Comparison of ENCODE assay signal across 23 cellular contexts in the genomic region with DNA sequence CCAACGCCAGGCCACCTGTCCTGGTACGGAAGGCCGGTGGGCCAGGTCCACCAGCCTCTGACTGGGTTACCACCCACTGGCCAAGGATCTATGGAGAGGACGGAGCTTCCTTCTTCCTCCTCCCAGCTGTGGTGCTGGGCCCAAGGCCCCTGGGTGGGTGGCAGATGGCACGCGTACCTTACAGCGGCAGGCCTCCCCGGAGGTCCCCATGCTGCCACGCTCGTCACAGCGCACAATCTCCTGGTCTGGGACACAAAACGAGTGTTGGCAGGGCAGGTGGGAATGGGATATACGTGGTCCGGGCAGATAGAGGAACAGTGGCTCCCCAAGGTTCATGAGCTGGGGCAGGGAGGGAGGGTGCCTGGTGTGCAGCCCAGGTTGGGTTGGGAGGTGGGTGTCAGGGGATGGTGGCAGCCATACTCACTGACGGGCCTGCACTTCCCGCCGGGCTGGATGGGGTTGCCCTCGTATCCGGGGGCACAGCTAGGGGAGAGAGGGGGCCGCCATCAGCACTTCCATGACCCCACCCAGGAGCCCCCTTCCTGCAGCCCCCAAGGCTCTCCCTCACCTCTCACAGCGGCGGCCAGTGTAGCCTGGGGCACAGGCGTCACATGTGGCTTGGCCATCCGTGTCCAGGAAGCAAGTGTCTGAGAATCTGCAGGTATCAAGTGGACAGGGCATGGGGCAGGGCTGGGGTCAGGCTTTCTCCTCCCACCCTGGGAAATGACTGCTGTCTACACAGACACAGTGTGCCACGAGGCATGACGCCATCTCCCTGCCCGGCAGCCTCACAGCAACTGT. TPM values are rescaled to one million over a fixed set of nuclear protein-coding genes. Genes with fewer than 3 reads are reported as not detected.
DNase-seq lines count a peak whose midpoint lies in the region; ATAC-seq, FAIRE-seq and TF ChIP-seq lines count a peak whose summit lies in the region.
"Had no signal": no experiment of that assay in that cellular context is flagged by ENCODE, and none has a peak within 500 bp of the region (broad histone marks: within the 10 kb centered on the region; RNA-seq: fewer than 3 reads in every experiment).

No MANE protein-coding gene starts in this region.

- H4K20me1 ChIP-seq in K562 (replicated peaks; ENCODE audit: control insufficient read depth, insufficient read depth, low read length) (no peaks in the 10 kb centered on the region), GM23248 (ENCODE audit: insufficient read depth) (no peaks in the 10 kb centered on the region)
- H4K20me1 ChIP-seq: BLaER1 had no signal

- H3K4me1 ChIP-seq in K562 (replicated peaks in 1 of 2; ENCODE audit: control insufficient read depth in 2 of 2, insufficient read depth in 2 of 2, low read length in 2 of 2), result peaks cover 0 to 29% of the 10 kb centered on the region in 2 experiments; a peak in 2 of 5 replicates
- H3K4me1 ChIP-seq in gastroesophageal sphincter, result peaks cover 0 to 21% (median 0%) of the 10 kb centered on the region in 3 donors
- peaks cover 0 to 2% of the 10 kb centered on the region in 2 donors for H3K4me1 ChIP-seq in neuronal stem cell (ENCODE audit: control insufficient read depth in 2 of 2, insufficient read depth in 1 of 2, low read depth in 1 of 2, low read length in 2 of 2)
- no peaks in the 10 kb centered on the region for H3K4me1 ChIP-seq in effector memory CD4-positive, alpha-beta T cell (ENCODE audit: control insufficient read depth, insufficient read depth, low read length, poor library complexity, severe bottlenecking)
- no peaks in the 10 kb centered on the region for H3K4me1 ChIP-seq in GM23248 (ENCODE audit: insufficient read depth)
- H3K4me1 ChIP-seq: BE2C, BLaER1 had no signal

- H2BK12ac ChIP-seq in neuronal stem cell (ENCODE audit: low read length), result no peak overlapping the region

- H3K9me1 ChIP-seq in K562 (ENCODE audit: control insufficient read depth, insufficient read depth, low read length), result no peaks in the 10 kb centered on the region

- H4K8ac ChIP-seq in neuronal stem cell (ENCODE audit: low read depth, low read length), result no peak overlapping the region

- H2AFZ ChIP-seq in K562 (ENCODE audit: low read depth, low read length), result no peak overlapping the region
- H2AFZ ChIP-seq in neuronal stem cell (ENCODE audit: low read length), result no peak overlapping the region
- H2AFZ ChIP-seq in GM23248, result no peak overlapping the region

- H3K9me3 Mint-ChIP-seq in endothelial cell (ENCODE audit: unreplicated experiment), result no peaks in the 10 kb centered on the region
- H3K9me3 Mint-ChIP-seq: CD14-positive monocyte; CD4-positive, alpha-beta memory T cell; CD4-positive, CD25-positive, alpha-beta regulatory T cell; CD8-positive, alpha-beta memory T cell had no signal

- in situ Hi-C loops in K562 (cut with MboI) (no loop called here), GM23248 (cut with MboI) (no loop called here)

- H3K4me3 Mint-ChIP-seq in endothelial cell (ENCODE audit: unreplicated experiment), result peak overlapping the region; percentile 25
- H3K4me3 Mint-ChIP-seq: CD14-positive monocyte; CD4-positive, alpha-beta memory T cell; CD4-positive, CD25-positive, alpha-beta regulatory T cell; CD8-positive, alpha-beta memory T cell had no signal

- H3K27me3 Mint-ChIP-seq in endothelial cell (ENCODE audit: unreplicated experiment), result peaks cover 13% of the 10 kb centered on the region
- H3K27me3 Mint-ChIP-seq: CD4-positive, alpha-beta memory T cell; CD4-positive, CD25-positive, alpha-beta regulatory T cell had no signal

- no TSS peak for BruUV-seq in K562 (replicated peaks; lab: Mats Ljungman, UMichigan)

- peak overlapping the region; percentile 11 for H3K18ac ChIP-seq in neuronal stem cell (ENCODE audit: low read length)

- H3K23ac ChIP-seq in neuronal stem cell (ENCODE audit: low read depth, low read length, poor library complexity), result peak overlapping the region; percentile 43

- H2BK120ac ChIP-seq in neuronal stem cell (ENCODE audit: low read depth, low read length), result no peak overlapping the region

- no peaks in the 10 kb centered on the region for H3K4me1 Mint-ChIP-seq in endothelial cell (ENCODE audit: unreplicated experiment)
- H3K4me1 Mint-ChIP-seq: CD4-positive, alpha-beta memory T cell; CD4-positive, CD25-positive, alpha-beta regulatory T cell; CD8-positive, alpha-beta memory T cell had no signal

- H2AK5ac ChIP-seq in neuronal stem cell (ENCODE audit: low read depth, low read length), result no peak overlapping the region

- FAIRE-seq in K562 (lab: Jason Lieb, UNC), result no peak
- no peak for FAIRE-seq in GM12892 (lab: Jason Lieb, UNC)
- FAIRE-seq: A204.1, G401.6 had no signal

- no peaks in the 10 kb centered on the region for H3K9me2 ChIP-seq in GM23248 (ENCODE audit: insufficient read depth)

- POLR2A ChIA-PET in K562 (lab: Yijun Ruan, JAX), result no interaction called here

- TF ChIP-seq RAD21 in K562 (CRISPR knock-in tag; conservative IDR thresholded peaks at IDR 0.05 in 1 of 2, IDR thresholded peaks at IDR 0.05 in 1 of 2), result no peak

- no peaks in the 10 kb centered on the region for H3K79me2 ChIP-seq in K562 (ENCODE audit: control insufficient read depth, insufficient read depth, low read length)
- peaks cover 15% of the 10 kb centered on the region; the same call in 1 of the 2 replicates for H3K79me2 ChIP-seq in GM23248 (ENCODE audit: insufficient read depth)

- CTCF ChIA-PET in K562 (lab: Yijun Ruan, JAX; ENCODE audit: low intra/inter-chr PET ratio), result no interaction called here

- no peaks in the 10 kb centered on the region for H3K27me3 ChIP-seq in K562 (ENCODE audit: control insufficient read depth in 2 of 2, insufficient read depth in 2 of 2, low read length in 2 of 2)
- no peaks in the 10 kb centered on the region for H3K27me3 ChIP-seq in gastroesophageal sphincter
- H3K27me3 ChIP-seq in neuronal stem cell (ENCODE audit: control insufficient read depth in 3 of 3, insufficient read depth in 3 of 3, low read depth in 1 of 3, low read length in 3 of 3), result no peaks in the 10 kb centered on the region
- no peaks in the 10 kb centered on the region for H3K27me3 ChIP-seq in effector memory CD4-positive, alpha-beta T cell (replicated peaks; ENCODE audit: control insufficient read depth, insufficient read depth, low read length, poor library complexity, severe bottlenecking)
- no peaks in the 10 kb centered on the region for H3K27me3 ChIP-seq in GM23248 (replicated peaks; ENCODE audit: insufficient read depth)
- H3K27me3 ChIP-seq: BE2C, BLaER1 had no signal

- H3K9me3 ChIP-seq in K562 (replicated peaks; ENCODE audit: control insufficient read depth, insufficient read depth, low read depth, low read length), result no peaks in the 10 kb centered on the region
- H3K9me3 ChIP-seq in gastroesophageal sphincter, result no peaks in the 10 kb centered on the region
- H3K9me3 ChIP-seq in neuronal stem cell (replicated peaks in 1 of 2; ENCODE audit: control insufficient read depth in 2 of 2, insufficient read depth in 1 of 2, low read depth in 1 of 2, low read length in 2 of 2), result no peaks in the 10 kb centered on the region
- H3K9me3 ChIP-seq in effector memory CD4-positive, alpha-beta T cell (ENCODE audit: control insufficient read depth, low read length), result no peaks in the 10 kb centered on the region
- H3K9me3 ChIP-seq in GM23248 (ENCODE audit: low read depth), result no peaks in the 10 kb centered on the region
- H3K9me3 ChIP-seq: BE2C, BLaER1 had no signal

- peaks cover 9% of the 10 kb centered on the region for H3K79me1 ChIP-seq in neuronal stem cell (ENCODE audit: low read depth, low read length)

- no peak for TF ChIP-seq CTCF in K562 (IDR thresholded peaks at IDR 0.05 in 2 of 3, conservative IDR thresholded peaks at IDR 0.05 in 1 of 3; ENCODE audit: insufficient read depth in 2 of 3, low read depth in 1 of 3, low read length in 3 of 3)
- no peak for TF ChIP-seq CTCF in endothelial cell (IDR thresholded peaks at IDR 0.05; ENCODE audit: unreplicated experiment)
- TF ChIP-seq CTCF in gastroesophageal sphincter (IDR thresholded peaks at IDR 0.05), result no peak

- no peak overlapping the region for H3K4me3 ChIP-seq in K562
- H3K4me3 ChIP-seq in gastroesophageal sphincter, result no peak overlapping the region
- no peak overlapping the region for H3K4me3 ChIP-seq in neuronal stem cell (ENCODE audit: low read length in 2 of 2)
- H3K4me3 ChIP-seq in effector memory CD4-positive, alpha-beta T cell (ENCODE audit: insufficient read depth, low read depth, low read length, poor library complexity, severe bottlenecking), result no peak overlapping the region
- H3K4me3 ChIP-seq in GM23248, result no peak overlapping the region
- H3K4me3 ChIP-seq: BLaER1 had no signal

- peak overlapping the region; percentile 29 for H2BK5ac ChIP-seq in neuronal stem cell (ENCODE audit: low read length)

- TF ChIP-seq POLR2A in K562 (conservative IDR thresholded peaks at IDR 0.05) (no peak), gastroesophageal sphincter (IDR thresholded peaks at IDR 0.05) (no peak), GM12892 (IDR thresholded peaks at IDR 0.05; ENCODE audit: low read depth, low read length) (no peak)

- DNase-seq in K562 (ENCODE audit: extremely low read depth in 1 of 4, low spot score in 3 of 4) (no peak), endothelial cell (ENCODE audit: low spot score) (no peak), neuronal stem cell (ENCODE audit: low spot score) (no peak), GM12892 (ENCODE audit: insufficient read length) (no peak), DMS114 treated with DMSO at 0.1 percent for 48 hours (lab: John Stamatoyannopoulos, UW; ENCODE audit: unreplicated experiment) (no peak), GM23248 (no peak)
- DNase-seq in effector memory CD4-positive, alpha-beta T cell, result no peak
- DNase-seq: 8988T; ACHN; BE2C; C1 segment of cervical spinal cord; CD4-positive, alpha-beta memory T cell; CD4-positive, CD25-positive, alpha-beta regulatory T cell; CD8-positive, alpha-beta memory T cell; COR-L47; DMS 273 treated with DMSO at 0.1 percent for 48 hours; DMS79 treated with DMSO at 0.1 percent for 48 hours; GF-D8 had no signal

- intact Hi-C loops in K562 (cut with micrococcal nuclease), result no loop called here

- no peak overlapping the region for H3K4ac ChIP-seq in neuronal stem cell (ENCODE audit: low read length)

- H3K36me3 ChIP-seq in K562 (ENCODE audit: control insufficient read depth, insufficient read depth, low read length), result peaks cover 88% of the 10 kb centered on the region; the same call in 2 of the 3 replicates
- peaks cover 0 to 99% of the 10 kb centered on the region in 2 donors for H3K36me3 ChIP-seq in gastroesophageal sphincter
- peaks cover 54 to 81% of the 10 kb centered on the region in 2 donors for H3K36me3 ChIP-seq in neuronal stem cell (replicated peaks in 1 of 2; ENCODE audit: control insufficient read depth in 2 of 2, insufficient read depth in 2 of 2, low read length in 2 of 2)
- H3K36me3 ChIP-seq in effector memory CD4-positive, alpha-beta T cell (ENCODE audit: control insufficient read depth, insufficient read depth, low read length), result no peaks in the 10 kb centered on the region
- peaks cover 80% of the 10 kb centered on the region for H3K36me3 ChIP-seq in GM23248 (ENCODE audit: low read depth)
- H3K36me3 ChIP-seq: BE2C had no signal

- H3F3A ChIP-seq in GM23248 (ENCODE audit: insufficient read depth), result peaks cover 4% of the 10 kb centered on the region; the same call in 1 of the 2 replicates

- no peak overlapping the region for H3K27ac ChIP-seq in K562 (ENCODE audit: extremely low read depth, low read depth, low read length)
- H3K27ac ChIP-seq in gastroesophageal sphincter, result peak overlapping the region in 3 of 4 donors; percentile 8 to 57 (median 24)
- no peak overlapping the region for H3K27ac ChIP-seq in neuronal stem cell (replicated peaks; ENCODE audit: low read length)
- no peak overlapping the region for H3K27ac ChIP-seq in effector memory CD4-positive, alpha-beta T cell (ENCODE audit: insufficient read depth, low read length, poor library complexity, severe bottlenecking)
- H3K27ac ChIP-seq in GM23248, result no peak overlapping the region
- H3K27ac ChIP-seq: BLaER1 had no signal

- H3K9ac ChIP-seq in K562 (ENCODE audit: insufficient read depth in 1 of 2, low read depth in 2 of 2, low read length in 2 of 2), result peak overlapping the region in 1 of 2 experiments; percentile 75; a peak in 2 of 4 replicates
- no peak overlapping the region for H3K9ac ChIP-seq in neuronal stem cell (ENCODE audit: low read depth, low read length, poor library complexity)
- H3K9ac ChIP-seq in GM23248, result no peak overlapping the region
- H3K9ac ChIP-seq: BLaER1 had no signal

- H4K91ac ChIP-seq in neuronal stem cell (ENCODE audit: low read depth, low read length, poor library complexity), result no peak overlapping the region

- H3K14ac ChIP-seq in neuronal stem cell (ENCODE audit: low read length), result no peak overlapping the region

- WGBS in K562 (ENCODE audit: insufficient coverage, low coverage, missing lambda C conversion rate), result 94% methylated on average over 21 of the region's 27 CpGs
- 81 to 91% methylated on average over 4 to 6 of the region's 27 CpGs for WGBS in gastroesophageal sphincter (ENCODE audit: low coverage in 1 of 2), 2 donors
- WGBS in neuronal stem cell (ENCODE audit: extremely low coverage in 2 of 2, insufficient read length in 2 of 2, insufficient replicate concordance in 1 of 2), 2 donors, result no CpG with 5 or more reads among the region's 27 CpGs
- WGBS in GM23248 (ENCODE audit: low coverage in 1 of 2, low lambda C conversion rate in 2 of 2, missing lambda C conversion rate in 2 of 2), 2 experiments, result 91 to 93% methylated on average over 21 to 27 of the region's 27 CpGs

- no peak overlapping the region for H2BK15ac ChIP-seq in neuronal stem cell (ENCODE audit: low read length)

- no peak overlapping the region for H3K4me2 ChIP-seq in K562 (ENCODE audit: insufficient read depth, low read length)
- no peak overlapping the region for H3K4me2 ChIP-seq in neuronal stem cell (ENCODE audit: insufficient read depth, low read length, poor library complexity, severe bottlenecking)
- no peak overlapping the region for H3K4me2 ChIP-seq in GM23248 (ENCODE audit: unreplicated experiment)
- H3K4me2 ChIP-seq: BLaER1 had no signal

- ATAC-seq in K562, result no peak
- no peak for ATAC-seq in gastroesophageal sphincter

- H3K36me3 Mint-ChIP-seq in endothelial cell (ENCODE audit: low read depth, unreplicated experiment), result peaks cover 31% of the 10 kb centered on the region
- H3K36me3 Mint-ChIP-seq: CD14-positive monocyte; CD4-positive, alpha-beta memory T cell; CD4-positive, CD25-positive, alpha-beta regulatory T cell; CD8-positive, alpha-beta memory T cell had no signal

- H3K27ac Mint-ChIP-seq in endothelial cell (ENCODE audit: unreplicated experiment), result no peak overlapping the region
- H3K27ac Mint-ChIP-seq: CD14-positive monocyte; CD4-positive, alpha-beta memory T cell; CD4-positive, CD25-positive, alpha-beta regulatory T cell; CD8-positive, alpha-beta memory T cell had no signal

- TF ChIP-seq EP300 in K562 (IDR thresholded peaks at IDR 0.05; ENCODE audit: low read length), result no peak
- no peak for TF ChIP-seq EP300 in gastroesophageal sphincter (IDR thresholded peaks at IDR 0.05)

RNA-seq across cellular contexts. Expression of a gene that starts 58.9 kb away (rescaled TPM):
- total RNA-seq in K562 (2011; cell fraction: chromatin; rRNA removed; ENCODE audit: low replicate concordance), result 232 and 574 TPM in 2 replicates
- 235 and 282 TPM in 2 replicates for total RNA-seq in K562 (2011; cell fraction: nucleolus; rRNA removed)
- 178 and 183 TPM in 2 replicates for total RNA-seq in K562 (2011; cell fraction: nucleoplasm; rRNA removed)
- 21.0 and 31.3 TPM in 2 replicates for total RNA-seq in K562 (2014; rRNA removed)
- total RNA-seq in K562 (2014; rRNA removed; fragmentation: Illumina TruSeq; extraction: Trizol), result 11.4 and 15.7 TPM in 2 replicates
- 13.7 and 17.1 TPM in 2 replicates for total RNA-seq in K562 (2015; rRNA removed; fragmentation: Illumina TruSeq; extraction: Trizol)
- total RNA-seq in K562 (2021), result 139 and 160 TPM in 2 replicates
- polyA plus RNA-seq in K562 (2011; rRNA removed), result 9.9 and 20.6 TPM in 2 replicates
- 14.0 and 24.0 TPM in 2 replicates for polyA plus RNA-seq in K562 (2011; cell fraction: cytosol; rRNA removed)
- polyA plus RNA-seq in K562 (2011; cell fraction: nucleus; rRNA removed), result 101 and 113 TPM in 2 replicates
- polyA plus RNA-seq in K562 (2012), result 55.2 and 134 TPM in 2 replicates
- 30.9 and 52.3 TPM in 2 replicates for polyA plus RNA-seq in K562 (2014; fragmentation: Illumina TruSeq; extraction: Trizol)
- polyA plus RNA-seq in K562 (2014; fragmentation: Nextera tagmentation; extraction: Ambion mirVana), result under 1 TPM; 0.14 to 0.86 TPM
- polyA plus RNA-seq in K562 (2014; rRNA removed), result 29.9 and 34.2 TPM in 2 replicates
- 23.2 and 36.8 TPM in 2 replicates for polyA minus RNA-seq in K562 (2011; rRNA and poly(A)+ RNA removed)
- polyA minus RNA-seq in K562 (2011; cell fraction: cytosol; rRNA and poly(A)+ RNA removed), result 58.5 and 103 TPM in 2 replicates
- 67.2 and 102 TPM in 2 replicates for polyA minus RNA-seq in K562 (2011; cell fraction: nucleus; rRNA and poly(A)+ RNA removed)
- 1,732 TPM for total RNA-seq in endothelial cell (ENCODE audit: unreplicated experiment)
- total RNA-seq in gastroesophageal sphincter, result 1,000 to 10,000 TPM in 1 of 4 donors, 100 to 1,000 TPM in 3; 311 to 1,021 (median 351) TPM
- 11.0 TPM for polyA plus RNA-seq in neuronal stem cell (2013, experiment 1 of 2)
- 10.9 TPM for polyA plus RNA-seq in neuronal stem cell (2013, experiment 2 of 2)
- polyA plus RNA-seq in GM12892 (2012; ENCODE audit: missing spikeins), result 3.2 TPM
- total RNA-seq in GM23248 (2014; rRNA removed; shearing (Covaris generic)), result 407 and 458 TPM in 2 replicates
- 123 and 126 TPM in 2 replicates for polyA plus RNA-seq in GM23248 (2016; fragmentation: Nextera tagmentation; extraction: Ambion mirVana)
- polyA plus RNA-seq: CD14-positive monocyte; CD4-positive, alpha-beta memory T cell; CD8-positive, alpha-beta memory T cell had no signal

Comparison
In these comparisons a context has a peak if more than half of its experiments do, and no peak if none do; other contexts are left out.
1. H3K27ac ChIP-seq: peak in gastroesophageal sphincter (3 of 4); none in K562 (single experiment), neuronal stem cell (single experiment), effector memory CD4-positive, alpha-beta T cell (single experiment) and GM23248 (single experiment).